In the genomic region with DNA sequence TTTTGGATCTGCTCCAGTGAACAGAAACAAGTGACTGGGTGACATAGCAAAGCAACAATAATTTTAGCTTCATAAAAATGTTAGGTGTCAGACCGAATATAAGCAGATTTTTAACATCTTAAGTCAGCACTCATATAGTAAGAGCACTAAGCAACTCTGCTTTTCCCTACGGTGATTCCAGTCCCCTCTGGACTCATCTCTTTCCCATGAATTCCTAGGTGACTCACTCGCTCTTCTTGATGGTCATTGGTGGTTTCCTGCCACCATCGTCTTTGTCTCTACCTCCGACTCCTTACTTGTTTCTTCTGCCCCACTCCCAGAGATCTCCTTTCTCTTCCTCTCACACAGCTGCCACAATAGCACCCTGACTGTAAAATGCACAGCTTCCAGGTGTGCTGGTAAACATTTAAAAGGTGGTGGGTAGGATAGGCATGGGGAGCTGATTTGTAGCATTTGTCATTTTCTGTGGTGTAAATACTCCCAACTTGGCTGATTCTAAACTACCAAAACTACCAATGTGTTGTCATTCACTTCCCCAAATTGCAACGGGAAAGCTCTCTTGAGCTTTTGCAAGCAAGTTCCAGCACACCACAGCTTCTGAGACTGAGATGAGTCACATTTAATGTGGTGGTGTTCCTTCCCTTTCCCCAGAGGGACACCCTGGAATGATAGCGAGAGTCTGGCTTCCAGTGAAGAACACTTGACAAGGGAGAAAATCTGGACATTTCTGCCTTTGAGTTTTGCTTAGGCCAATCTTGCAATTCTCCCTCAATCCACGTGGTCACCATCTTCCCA, we compare ENCODE assay signal across 13 cellular contexts. TPM values are rescaled to one million over a fixed set of nuclear protein-coding genes. Genes with fewer than 3 reads are reported as not detected.
DNase-seq lines count a peak whose midpoint lies in the region; ATAC-seq, FAIRE-seq and TF ChIP-seq lines count a peak whose summit lies in the region.
"Had no signal": no experiment of that assay in that cellular context is flagged by ENCODE, and none has a peak within 500 bp of the region (broad histone marks: within the 10 kb centered on the region; RNA-seq: fewer than 3 reads in every experiment).

No MANE protein-coding gene starts in this region.

- peak; percentile 97 for FAIRE-seq in bronchial epithelial cell (lab: Jason Lieb, UNC)

- H3K4me2 ChIP-seq in H9 (ENCODE audit: insufficient read depth, insufficient read length, low read length): no peak overlapping the region

- no peak overlapping the region for H3K4me3 Mint-ChIP-seq in naive thymus-derived CD4-positive, alpha-beta T cell
- H3K4me3 Mint-ChIP-seq in H9: no peak overlapping the region
- H3K4me3 Mint-ChIP-seq in natural killer cell treated with Interleukin-12 subunit alpha and Interleukin-12 subunit beta and Interleukin-15 and Interleukin-18, amount 100 ng/mL, for 72 hours: no peak overlapping the region

- H2BK120ac ChIP-seq in H9 (ENCODE audit: low read depth, low read length, poor library complexity, severe bottlenecking): no peak overlapping the region

- H2BK15ac ChIP-seq in H9 (ENCODE audit: low read depth, low read length): no peak overlapping the region

- no peaks in the 10 kb centered on the region for H3K9me3 ChIP-seq in naive thymus-derived CD4-positive, alpha-beta T cell (ENCODE audit: control insufficient read depth in 2 of 3, low read length in 3 of 3)
- H3K9me3 ChIP-seq in H9 (ENCODE audit: control insufficient read depth, low read depth, low read length): no peaks in the 10 kb centered on the region
- H3K9me3 ChIP-seq: ascending aorta, left ventricle myocardium inferior, suprapubic skin had no signal

- H2BK12ac ChIP-seq in H9 (ENCODE audit: insufficient read length, low read depth, low read length): no peak overlapping the region

- CTCF ChIA-PET in naive thymus-derived CD4-positive, alpha-beta T cell (lab: Charles Lee): no interaction called here

- H3T11ph ChIP-seq in H9 (ENCODE audit: low read length): no peak overlapping the region

- no peak overlapping the region for H3K27ac Mint-ChIP-seq in naive thymus-derived CD4-positive, alpha-beta T cell
- no peak overlapping the region for H3K27ac Mint-ChIP-seq in H9
- no peak overlapping the region for H3K27ac Mint-ChIP-seq in natural killer cell treated with Interleukin-12 subunit alpha and Interleukin-12 subunit beta and Interleukin-15 and Interleukin-18, amount 100 ng/mL, for 72 hours

- no peaks in the 10 kb centered on the region for H3K4me1 ChIP-seq in naive thymus-derived CD4-positive, alpha-beta T cell (ENCODE audit: control insufficient read depth in 2 of 2, insufficient read depth in 2 of 2, low read length in 2 of 2)
- H3K4me1 ChIP-seq in H9 (ENCODE audit: insufficient read depth, low read length): peaks cover 6% of the 10 kb centered on the region; the same call in 1 of the 2 replicates
- H3K4me1 ChIP-seq: left ventricle myocardium inferior, suprapubic skin had no signal

- no peak overlapping the region for H3K18ac ChIP-seq in H9 (ENCODE audit: insufficient read length, low read depth, low read length)

- no peaks in the 10 kb centered on the region for H3K4me1 Mint-ChIP-seq in naive thymus-derived CD4-positive, alpha-beta T cell
- H3K4me1 Mint-ChIP-seq in H9: peaks cover 10 to 13% of the 10 kb centered on the region in 2 experiments
- no peaks in the 10 kb centered on the region for H3K4me1 Mint-ChIP-seq in natural killer cell treated with Interleukin-12 subunit alpha and Interleukin-12 subunit beta and Interleukin-15 and Interleukin-18, amount 100 ng/mL, for 72 hours (ENCODE audit: low read depth in 2 of 2)

- peak; percentile 68 for ATAC-seq in naive thymus-derived CD4-positive, alpha-beta T cell
- no peak for ATAC-seq in HG02852 (IDR thresholded peaks at IDR 0.05; ENCODE audit: unreplicated experiment)
- ATAC-seq in natural killer cell treated with Interleukin-12 subunit alpha and Interleukin-12 subunit beta and Interleukin-15 and Interleukin-18, amount 100 ng/mL, for 72 hours: no peak

- no peaks in the 10 kb centered on the region for H3K79me2 ChIP-seq in H9 (ENCODE audit: insufficient read depth, low read length)

- no peak overlapping the region for H3K14ac ChIP-seq in H9 (ENCODE audit: insufficient read depth, low read length)

- intact Hi-C loops in naive thymus-derived CD4-positive, alpha-beta T cell (cut with micrococcal nuclease): no loop called here

- no peak overlapping the region for H2BK20ac ChIP-seq in H9 (ENCODE audit: low read depth, low read length, poor library complexity, severe bottlenecking)

- DNase-seq in GM03348 (ENCODE audit: low spot score): peak; percentile 17
- peak; percentile 55 to 78 for DNase-seq in NOMO-1 (lab: John Stamatoyannopoulos, UW; ENCODE audit: unreplicated experiment in 2 of 2)
- DNase-seq in bronchial epithelial cell (ENCODE audit: low read depth): peak; percentile 88
- DNase-seq in naive thymus-derived CD4-positive, alpha-beta T cell: no peak
- DNase-seq in H9: no peak
- no peak for DNase-seq in NCI-H2107 treated with DMSO at 0.1 percent for 48 hours (lab: John Stamatoyannopoulos, UW; ENCODE audit: unreplicated experiment)
- no peak for DNase-seq in natural killer cell treated with Interleukin-12 subunit alpha and Interleukin-12 subunit beta and Interleukin-15 and Interleukin-18, amount 100 ng/mL, for 72 hours (ENCODE audit: low spot score)
- DNase-seq: activated CD8-positive, alpha-beta memory T cell treated with anti-CD3 and anti-CD28 coated beads, Interleukin-2, amount 50 U/mL, for 4 hours; COR-L47; left ventricle myocardium inferior had no signal

- H3K27me3 ChIP-seq in bronchial epithelial cell (ENCODE audit: control insufficient read depth, insufficient read depth, low read length) (no peaks in the 10 kb centered on the region), H9 (ENCODE audit: insufficient read depth, low read length) (no peaks in the 10 kb centered on the region)
- H3K27me3 ChIP-seq in naive thymus-derived CD4-positive, alpha-beta T cell (ENCODE audit: control insufficient read depth in 2 of 2, insufficient read depth in 2 of 2, low read length in 2 of 2): no peaks in the 10 kb centered on the region
- H3K27me3 ChIP-seq: ascending aorta, suprapubic skin had no signal

- H3K23ac ChIP-seq in H9 (ENCODE audit: insufficient read length, low read depth, low read length): no peak overlapping the region

- no peak for TF ChIP-seq CTCF in bronchial epithelial cell (IDR thresholded peaks at IDR 0.05; ENCODE audit: insufficient read depth, low read length, severe bottlenecking)
- no peak for TF ChIP-seq CTCF in H9 (conservative IDR thresholded peaks at IDR 0.05)

- H3K23me2 ChIP-seq in H9 (ENCODE audit: insufficient read length, low read depth, low read length, poor library complexity, severe bottlenecking): no peaks in the 10 kb centered on the region

- H2AK5ac ChIP-seq in H9 (ENCODE audit: insufficient read length, low read length): no peak overlapping the region

- peaks cover 0 to 4% (median 0%) of the 10 kb centered on the region in 11 donors for H3K9me3 Mint-ChIP-seq in naive thymus-derived CD4-positive, alpha-beta T cell
- H3K9me3 Mint-ChIP-seq in H9: no peaks in the 10 kb centered on the region
- H3K9me3 Mint-ChIP-seq in natural killer cell treated with Interleukin-12 subunit alpha and Interleukin-12 subunit beta and Interleukin-15 and Interleukin-18, amount 100 ng/mL, for 72 hours: no peaks in the 10 kb centered on the region

- peaks cover 0 to 5% (median 0%) of the 10 kb centered on the region in 5 donors for H3K36me3 Mint-ChIP-seq in naive thymus-derived CD4-positive, alpha-beta T cell
- no peaks in the 10 kb centered on the region for H3K36me3 Mint-ChIP-seq in H9 (ENCODE audit: insufficient read depth in 1 of 3, low read depth in 3 of 3)
- H3K36me3 Mint-ChIP-seq in natural killer cell treated with Interleukin-12 subunit alpha and Interleukin-12 subunit beta and Interleukin-15 and Interleukin-18, amount 100 ng/mL, for 72 hours: no peaks in the 10 kb centered on the region

- H4K5ac ChIP-seq in H9 (ENCODE audit: insufficient read length, low read depth, low read length): no peak overlapping the region

- H3K9ac ChIP-seq in H9 (ENCODE audit: extremely low read depth, insufficient read length, low read length): no peak overlapping the region

- H3K79me1 ChIP-seq in H9 (ENCODE audit: insufficient read depth, low read depth, low read length, poor library complexity, severe bottlenecking): no peaks in the 10 kb centered on the region

- H3K4me3 ChIP-seq in bronchial epithelial cell (ENCODE audit: low read depth, low read length): no peak overlapping the region
- no peak overlapping the region for H3K4me3 ChIP-seq in naive thymus-derived CD4-positive, alpha-beta T cell (ENCODE audit: low read length)
- H3K4me3 ChIP-seq: ascending aorta, left ventricle myocardium inferior, suprapubic skin had no signal

- POLR2A ChIA-PET in naive thymus-derived CD4-positive, alpha-beta T cell (lab: Charles Lee): no interaction called here

- no peak overlapping the region for H3K56ac ChIP-seq in H9 (ENCODE audit: insufficient read length, low read depth, low read length)

- H3K4ac ChIP-seq in H9 (ENCODE audit: low read depth, low read length): no peak overlapping the region

- H4K91ac ChIP-seq in H9 (ENCODE audit: insufficient read length, low read depth, low read length): no peak overlapping the region

- H4K20me1 ChIP-seq in H9 (ENCODE audit: control insufficient read depth, insufficient read depth, insufficient read length): no peaks in the 10 kb centered on the region

- no peak overlapping the region for H4K8ac ChIP-seq in H9 (replicated peaks; ENCODE audit: insufficient read length, low read depth, low read length)

- no CpG with 5 or more reads among the region's 8 CpGs for WGBS in H9 (ENCODE audit: extremely low coverage, insufficient read length, low lambda C conversion rate)

- no peak overlapping the region for H2BK5ac ChIP-seq in H9 (ENCODE audit: insufficient read length, low read length)

- no peak overlapping the region for H2AFZ ChIP-seq in H9 (ENCODE audit: low read length)

- H3K27ac ChIP-seq in naive thymus-derived CD4-positive, alpha-beta T cell (ENCODE audit: low read depth, low read length): no peak overlapping the region
- no peak overlapping the region for H3K27ac ChIP-seq in H9 (ENCODE audit: insufficient read length, low read depth, low read length)
- H3K27ac ChIP-seq: ascending aorta, left ventricle myocardium inferior, suprapubic skin had no signal

- peaks cover 0 to 27% (median 18%) of the 10 kb centered on the region in 5 donors for H3K27me3 Mint-ChIP-seq in naive thymus-derived CD4-positive, alpha-beta T cell
- no peaks in the 10 kb centered on the region for H3K27me3 Mint-ChIP-seq in H9 (ENCODE audit: low read depth)
- peaks cover 7 to 13% of the 10 kb centered on the region in 2 donors for H3K27me3 Mint-ChIP-seq in natural killer cell treated with Interleukin-12 subunit alpha and Interleukin-12 subunit beta and Interleukin-15 and Interleukin-18, amount 100 ng/mL, for 72 hours

- no peaks in the 10 kb centered on the region for H3K36me3 ChIP-seq in bronchial epithelial cell (ENCODE audit: control insufficient read depth, insufficient read depth, low read length)
- H3K36me3 ChIP-seq in naive thymus-derived CD4-positive, alpha-beta T cell (ENCODE audit: control insufficient read depth in 2 of 3, insufficient read depth in 3 of 3, low read length in 3 of 3): no peaks in the 10 kb centered on the region
- H3K36me3 ChIP-seq: ascending aorta, left ventricle myocardium inferior, suprapubic skin had no signal

RNA-seq across cellular contexts. Expression of gene CLDN10, which starts 42.8 kb away (rescaled TPM):
- total RNA-seq in bronchial epithelial cell (0.51 TPM in 1 of 2 replicates, not detected in the other), H9 (2021) (20.7 and 20.9 TPM in 2 replicates)
- not detected for total RNA-seq in naive thymus-derived CD4-positive, alpha-beta T cell
- polyA plus RNA-seq in naive thymus-derived CD4-positive, alpha-beta T cell: not detected
- total RNA-seq in natural killer cell treated with Interleukin-12 subunit alpha and Interleukin-12 subunit beta and Interleukin-15 and Interleukin-18, amount 100 ng/mL, for 72 hours: not detected
- total RNA-seq: left ventricle myocardium inferior had no signal

Comparison
In these comparisons a context has a peak if more than half of its experiments do, and no peak if none do; other contexts are left out.
1. DNase-seq: peak in GM03348 (single experiment), NOMO-1 (2 of 2) and bronchial epithelial cell (single experiment); none in naive thymus-derived CD4-positive, alpha-beta T cell (0 of 9), H9 (single experiment), NCI-H2107 treated with DMSO at 0.1 percent for 48 hours (single experiment) and natural killer cell treated with Interleukin-12 subunit alpha and Interleukin-12 subunit beta and Interleukin-15 and Interleukin-18, amount 100 ng/mL, for 72 hours (single experiment).
2. RNA of gene CLDN10, which starts 42.8 kb away (total RNA-seq): 20.7 to 20.9 TPM in H9; 0.51 TPM in bronchial epithelial cell, not detected in naive thymus-derived CD4-positive, alpha-beta T cell and not detected in natural killer cell treated with Interleukin-12 subunit alpha and Interleukin-12 subunit beta and Interleukin-15 and Interleukin-18, amount 100 ng/mL, for 72 hours; every median in the first group is over 10 times any median in the second.